ENCODE assay signal across 8 cellular contexts in genomic region chr11:63974259-63975143, GRCh38. TPM values are rescaled to one million over a fixed set of nuclear protein-coding genes. Genes with fewer than 3 reads are reported as not detected.
DNase-seq lines count a peak whose midpoint lies in the region; TF ChIP-seq lines count a peak whose summit lies in the region.

Gene COX8A (plus strand): TSS chr11:63974620. CDS start chr11:63974681, 61 bp downstream.

- no peaks in the 10 kb centered on the region for H3K9me3 ChIP-seq in neuron (ENCODE audit: low read length)
- H3K9me3 ChIP-seq in subcutaneous abdominal adipose tissue (ENCODE audit: control insufficient read depth in 5 of 5, low read length in 5 of 5) = no peaks in the 10 kb centered on the region

- H3K4me3 ChIP-seq in HFF-Myc (replicated peaks; ENCODE audit: low read depth, low read length) (peak within 1 kb of the TSS; percentile 73), neuron (ENCODE audit: low read length) (peak within 1 kb of the TSS; percentile 84), subcutaneous abdominal adipose tissue (ENCODE audit: low read depth in 1 of 5, low read length in 5 of 5) (peak within 1 kb of the TSS; percentile 68 to 95 (median 84))

- peak within 1 kb of the TSS; percentile 95 for H3K4me3 Mint-ChIP-seq in activated naive CD4-positive, alpha-beta T cell treated with anti-CD3 and anti-CD28 coated beads for 36 hours

- no peaks in the 10 kb centered on the region for H3K9me3 Mint-ChIP-seq in activated naive CD4-positive, alpha-beta T cell treated with anti-CD3 and anti-CD28 coated beads for 36 hours

- H3K27me3 Mint-ChIP-seq in activated naive CD4-positive, alpha-beta T cell treated with anti-CD3 and anti-CD28 coated beads for 36 hours (ENCODE audit: low read depth) = no peaks in the 10 kb centered on the region

- peaks cover 22% of the 10 kb centered on the region for H3K36me3 Mint-ChIP-seq in activated naive CD4-positive, alpha-beta T cell treated with anti-CD3 and anti-CD28 coated beads for 36 hours (ENCODE audit: low read depth)

- DNase-seq in GM04503 (ENCODE audit: low read depth) = peak; percentile 100
- DNase-seq in HFF-Myc (ENCODE audit: extremely low read depth, low read depth) = peak; percentile 100
- peak; percentile 100 for DNase-seq in NAMALWA (ENCODE audit: low spot score)
- DNase-seq in SK-N-DZ (ENCODE audit: low spot score) = peak; percentile 100
- peak; percentile 99 for DNase-seq in activated naive CD4-positive, alpha-beta T cell treated with anti-CD3 and anti-CD28 coated beads for 36 hours
- DNase-seq in foreskin melanocyte = peak; percentile 100

- no peak within 1 kb of the TSS for H2AFZ ChIP-seq in neuron (ENCODE audit: low read depth, low read length)

- H3K36me3 ChIP-seq in neuron (ENCODE audit: insufficient read depth, low read length) (no peaks in the 10 kb centered on the region), subcutaneous abdominal adipose tissue (ENCODE audit: control insufficient read depth in 5 of 5, insufficient read depth in 5 of 5, low read length in 5 of 5) (peaks cover 0 to 13% (median 10%) of the 10 kb centered on the region in 5 donors)

- intact Hi-C loops in activated naive CD4-positive, alpha-beta T cell treated with anti-CD3 and anti-CD28 coated beads for 36 hours (cut with micrococcal nuclease) = loop anchor here (1.0 kb wide), 7 partner anchors 12 to 443 kb away; partner anchors contain the start of genes ESRRA and OTUB1

- H3K9ac ChIP-seq in subcutaneous abdominal adipose tissue (ENCODE audit: low read length in 5 of 5) = peak within 1 kb of the TSS; percentile 48 to 94 (median 89)

- peaks cover 19% of the 10 kb centered on the region for H3K4me1 ChIP-seq in neuron (ENCODE audit: insufficient read depth, low read length)
- H3K4me1 ChIP-seq in subcutaneous abdominal adipose tissue (ENCODE audit: control insufficient read depth in 5 of 5, insufficient read depth in 5 of 5, low read length in 5 of 5) = peaks cover 0 to 21% (median 19%) of the 10 kb centered on the region in 5 donors

- CTCF ChIA-PET in activated naive CD4-positive, alpha-beta T cell treated with anti-CD3 and anti-CD28 coated beads for 36 hours (lab: Charles Lee) = interaction anchor here (0.6 to 2.3 kb wide), 3 partner anchors 29 to 210 kb away, joined by 3 to 9 read pairs (median 3); no protein-coding TSS in a partner anchor

- H3K27ac ChIP-seq in subcutaneous abdominal adipose tissue (ENCODE audit: low read depth, low read length) = peak within 1 kb of the TSS; percentile 96

- H3K27ac Mint-ChIP-seq in activated naive CD4-positive, alpha-beta T cell treated with anti-CD3 and anti-CD28 coated beads for 36 hours = peak within 1 kb of the TSS; percentile 98

- peaks cover 27% of the 10 kb centered on the region for H3K4me1 Mint-ChIP-seq in activated naive CD4-positive, alpha-beta T cell treated with anti-CD3 and anti-CD28 coated beads for 36 hours (ENCODE audit: low read depth)

- H3K27me3 ChIP-seq in neuron (ENCODE audit: insufficient read depth, low read length) (no peaks in the 10 kb centered on the region), subcutaneous abdominal adipose tissue (ENCODE audit: control insufficient read depth in 5 of 5, insufficient read depth in 4 of 5, low read length in 5 of 5) (no peaks in the 10 kb centered on the region)

- no peak for TF ChIP-seq CTCF in HFF-Myc (IDR thresholded peaks at IDR 0.05; ENCODE audit: low read depth, low read length, missing control alignments)

RNA-seq across cellular contexts. Expression of gene COX8A, which starts in this region (rescaled TPM):
- 990 and 1,061 TPM in 2 replicates for polyA plus RNA-seq in SK-N-DZ (2014; cell fraction: cytosol; rRNA removed)
- 814 and 955 TPM in 2 replicates for polyA plus RNA-seq in SK-N-DZ (2014; cell fraction: nucleus; rRNA removed)
- 100 to 1,000 TPM; 669 to 675 TPM for total RNA-seq in activated naive CD4-positive, alpha-beta T cell treated with anti-CD3 and anti-CD28 coated beads for 36 hours

Comparison
In these comparisons a context has a peak if more than half of its experiments do, and no peak if none do; other contexts are left out.
1. Peak in every context shown above with its lines: DNase-seq, H3K4me3 ChIP-seq and H3K27ac ChIP-seq.